11 cellular contexts compared by ENCODE assay signal in the genomic region with DNA sequence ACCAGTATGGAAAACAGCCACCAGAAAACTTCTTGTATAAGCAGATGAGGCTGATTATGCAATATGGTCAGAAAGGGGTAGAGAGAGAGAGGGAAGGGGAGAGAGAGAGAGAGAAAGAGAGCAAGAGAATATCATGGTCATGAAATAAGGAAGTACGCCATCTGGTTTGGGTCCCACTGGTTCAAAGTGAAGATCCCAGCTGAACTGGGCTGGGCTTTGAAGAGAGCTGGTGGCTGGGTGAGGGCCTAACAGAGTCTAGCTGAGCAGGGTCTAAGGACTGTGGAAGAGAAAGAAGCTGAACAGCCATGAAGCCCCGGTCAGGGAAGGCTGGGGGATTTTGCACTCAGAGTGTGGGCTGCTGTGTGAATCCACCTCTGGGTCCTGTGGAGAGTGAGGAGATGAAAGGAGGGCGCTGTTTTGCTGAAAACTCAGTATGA. TPM values are rescaled to one million over a fixed set of nuclear protein-coding genes. Genes with fewer than 3 reads are reported as not detected.
DNase-seq lines count a peak whose midpoint lies in the region; ATAC-seq, FAIRE-seq and TF ChIP-seq lines count a peak whose summit lies in the region.
"Had no signal": no experiment of that assay in that cellular context is flagged by ENCODE, and none has a peak within 500 bp of the region (broad histone marks: within the 10 kb centered on the region; RNA-seq: fewer than 3 reads in every experiment).

No MANE protein-coding gene starts in this region.

- H3K27ac Mint-ChIP-seq in activated naive CD8-positive, alpha-beta T cell treated with anti-CD3 and anti-CD28 coated beads, Interleukin-2, amount 10 ng/mL, durations not matched to agents 7 days and 5 days, result peak overlapping the region; percentile 98

- peak; percentile 84 for FAIRE-seq in GM12891 (lab: Jason Lieb, UNC)
- FAIRE-seq: HTR-8/SVneo had no signal

- DNase-seq in GM12891 (ENCODE audit: insufficient read length, low spot score) (no peak), NAMALWA (ENCODE audit: low spot score) (peak; percentile 93), posterior vena cava (ENCODE audit: low spot score) (peak; percentile 54), glomerular visceral epithelial cell (ENCODE audit: extremely low spot score) (no peak)
- DNase-seq in activated naive CD8-positive, alpha-beta T cell treated with anti-CD3 and anti-CD28 coated beads, Interleukin-2, amount 10 ng/mL, durations not matched to agents 7 days and 5 days, result no peak
- DNase-seq: erythroblast, psoas muscle, WERI-Rb-1 had no signal

- no peaks in the 10 kb centered on the region for H3K27me3 Mint-ChIP-seq in activated naive CD8-positive, alpha-beta T cell treated with anti-CD3 and anti-CD28 coated beads, Interleukin-2, amount 10 ng/mL, durations not matched to agents 7 days and 5 days

- no peak for TF ChIP-seq POLR2A in GM12891 (IDR thresholded peaks at IDR 0.05; ENCODE audit: low read depth, low read length)

- H3K36me3 Mint-ChIP-seq in activated naive CD8-positive, alpha-beta T cell treated with anti-CD3 and anti-CD28 coated beads, Interleukin-2, amount 10 ng/mL, durations not matched to agents 7 days and 5 days, result peaks cover 54% of the 10 kb centered on the region

- peak overlapping the region; percentile 69 for H3K4me3 Mint-ChIP-seq in activated naive CD8-positive, alpha-beta T cell treated with anti-CD3 and anti-CD28 coated beads, Interleukin-2, amount 10 ng/mL, durations not matched to agents 7 days and 5 days

- intact Hi-C loops in posterior vena cava (cut with DNase I), result no loop called here

- H3K9me3 Mint-ChIP-seq in activated naive CD8-positive, alpha-beta T cell treated with anti-CD3 and anti-CD28 coated beads, Interleukin-2, amount 10 ng/mL, durations not matched to agents 7 days and 5 days, result no peaks in the 10 kb centered on the region

- POLR2A ChIA-PET in activated naive CD8-positive, alpha-beta T cell treated with anti-CD3 and anti-CD28 coated beads, Interleukin-2, amount 10 ng/mL, durations not matched to agents 7 days and 5 days (lab: Charles Lee), result interaction anchor here (1.3 to 6.2 kb wide), 2 partner anchors 14 to 48 kb away, joined by 4 to 125 read pairs; partner anchors contain the start of genes NANS and TRIM14

- H3K4me1 Mint-ChIP-seq in activated naive CD8-positive, alpha-beta T cell treated with anti-CD3 and anti-CD28 coated beads, Interleukin-2, amount 10 ng/mL, durations not matched to agents 7 days and 5 days, result peaks cover 78% of the 10 kb centered on the region

- ATAC-seq in activated naive CD8-positive, alpha-beta T cell treated with anti-CD3 and anti-CD28 coated beads, Interleukin-2, amount 10 ng/mL, durations not matched to agents 7 days and 5 days (ENCODE audit: low read depth), result no peak
- ATAC-seq in GM21825 (IDR thresholded peaks at IDR 0.05; ENCODE audit: unreplicated experiment), result no peak
- ATAC-seq in HG03342 (IDR thresholded peaks at IDR 0.05; ENCODE audit: unreplicated experiment), result no peak
- ATAC-seq: psoas muscle had no signal

TF ChIP-seq in GM12891, 5 proteins besides CTCF, POLR2A, EP300 and RAD21:
- no peak for TF ChIP-seq PAX5 (IDR thresholded peaks at IDR 0.05; ENCODE audit: insufficient read depth, low read length, severe bottlenecking)
- TF ChIP-seq POU2F2 (IDR thresholded peaks at IDR 0.05; ENCODE audit: low read depth, low read length), result no peak
- TF ChIP-seq TAF1 (IDR thresholded peaks at IDR 0.05; ENCODE audit: low read depth, low read length), result no peak
- TF ChIP-seq SPI1 (IDR thresholded peaks at IDR 0.05; ENCODE audit: low read depth, low read length), result peak; percentile 23; the same call in 1 of the 2 replicates
- no peak for TF ChIP-seq POLR2AphosphoS5 (IDR thresholded peaks at IDR 0.05; ENCODE audit: low read depth, low read length)

RNA-seq across cellular contexts. Expression of gene TRIM14, which starts 14.6 kb away (rescaled TPM):
- polyA plus RNA-seq in GM12891 (2012; ENCODE audit: low read depth, missing spikeins), result 20.0 TPM
- 100 to 1,000 TPM in 1 of 2 experiments, 10 to 100 TPM in 1; 99.0 to 108 TPM for total RNA-seq in activated naive CD8-positive, alpha-beta T cell treated with anti-CD3 and anti-CD28 coated beads, Interleukin-2, amount 10 ng/mL, durations not matched to agents 7 days and 5 days
- total RNA-seq in posterior vena cava, result 10 to 100 TPM in 1 of 2 donors, 1 to 10 TPM in 1; 4.9 to 11.8 TPM

RNA-seq across cellular contexts. Expression of gene NANS, which starts 47.9 kb away (rescaled TPM):
- polyA plus RNA-seq in GM12891 (2012; ENCODE audit: low read depth, missing spikeins), result 53.0 TPM
- total RNA-seq in activated naive CD8-positive, alpha-beta T cell treated with anti-CD3 and anti-CD28 coated beads, Interleukin-2, amount 10 ng/mL, durations not matched to agents 7 days and 5 days, result 10 to 100 TPM; 30.0 to 31.1 TPM
- total RNA-seq in posterior vena cava, result 10 to 100 TPM; 25.5 to 31.9 TPM

Comparison
In these comparisons a context has a peak if more than half of its experiments do, and no peak if none do; other contexts are left out.
1. DNase-seq: peak in NAMALWA (single experiment) and posterior vena cava (single experiment); none in GM12891 (single experiment), activated naive CD8-positive, alpha-beta T cell treated with anti-CD3 and anti-CD28 coated beads, Interleukin-2, amount 10 ng/mL, durations not matched to agents 7 days and 5 days (single experiment) and glomerular visceral epithelial cell (single experiment).
2. RNA of gene TRIM14, which starts 14.6 kb away (total RNA-seq): 99.0 to 108 TPM in activated naive CD8-positive, alpha-beta T cell treated with anti-CD3 and anti-CD28 coated beads, Interleukin-2, amount 10 ng/mL, durations not matched to agents 7 days and 5 days; 4.9 to 11.8 TPM in posterior vena cava; every median in the first group is over 4 times any median in the second.